In the genomic region with DNA sequence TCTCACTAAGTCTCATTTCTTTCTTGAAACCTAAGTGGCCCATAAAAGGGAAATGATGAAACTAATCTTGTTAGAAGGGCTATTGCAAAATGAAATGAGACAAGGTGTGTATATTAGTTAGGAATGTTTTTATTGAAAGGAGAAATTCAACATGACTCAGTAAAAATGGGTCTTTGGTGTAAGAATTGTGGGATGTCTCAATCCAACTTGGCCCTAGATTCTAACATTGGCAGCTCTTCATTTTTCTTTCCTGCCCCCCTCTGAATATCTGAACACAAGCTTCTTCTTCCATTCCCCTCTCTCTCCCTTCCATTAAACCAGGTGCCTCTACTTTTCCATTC, we compare ENCODE assay signal across 11 cellular contexts. TPM values are rescaled to one million over a fixed set of nuclear protein-coding genes. Genes with fewer than 3 reads are reported as not detected.
A peak's percentile ranks its signal among the peaks of the same experiment; 100 is the strongest.
DNase-seq lines count a peak whose midpoint lies in the region; ATAC-seq and TF ChIP-seq lines count a peak whose summit lies in the region.
"Had no signal": no experiment of that assay in that cellular context is flagged by ENCODE, and none has a peak within 500 bp of the region (broad histone marks: within the 10 kb centered on the region; RNA-seq: fewer than 3 reads in every experiment).

No MANE protein-coding gene starts in this region.

- H3K4me3 ChIP-seq in AG09309 (ENCODE audit: control insufficient read depth, low read depth, low read length) (no peak overlapping the region), HCT116 (replicated peaks in 1 of 2; ENCODE audit: low read depth in 1 of 2, low read length in 2 of 2) (no peak overlapping the region), adipocyte (ENCODE audit: low read length) (no peak overlapping the region), dorsolateral prefrontal cortex (no peak overlapping the region), endodermal cell (ENCODE audit: low read length) (no peak overlapping the region)
- H3K4me3 ChIP-seq: pancreas had no signal

- H3K9ac ChIP-seq in HCT116 (ENCODE audit: low read length), result no peak overlapping the region
- no peak overlapping the region for H3K9ac ChIP-seq in adipocyte (ENCODE audit: low read length)
- H3K9ac ChIP-seq in endodermal cell (ENCODE audit: extremely low read depth, low read length, poor library complexity, severe bottlenecking), result no peak overlapping the region

- peak; percentile 76 for DNase-seq in AG09309 (ENCODE audit: low read depth)
- no peak for DNase-seq in HCT116 (ENCODE audit: low read depth, low spot score)
- peak; percentile 83 for DNase-seq in adipocyte (ENCODE audit: low read depth)
- peak; percentile 89 for DNase-seq in iris pigment epithelial cell (ENCODE audit: low read depth)
- DNase-seq in dorsolateral prefrontal cortex, result no peak
- DNase-seq in NK-92 (lab: John Stamatoyannopoulos, UW; ENCODE audit: unreplicated experiment), result no peak
- DNase-seq in NCI-H1930 (lab: John Stamatoyannopoulos, UW), result no peak
- no peak for DNase-seq in endodermal cell
- DNase-seq: pancreas had no signal

- H3K9me3 Mint-ChIP-seq in endodermal cell, result no peaks in the 10 kb centered on the region

- TF ChIP-seq POLR2A in HCT116 (IDR thresholded peaks at IDR 0.05; ENCODE audit: borderline replicate concordance, extremely low read depth, insufficient read depth, insufficient read length), result no peak

- CTCF ChIA-PET in HCT116 (lab: Charles Lee), result no interaction called here

- BruUV-seq in HCT116 (replicated peaks; lab: Mats Ljungman, UMichigan), result no TSS peak

- H3K27me3 Mint-ChIP-seq in endodermal cell (ENCODE audit: insufficient read depth), result peaks cover 5% of the 10 kb centered on the region

- TF ChIP-seq CTCF in AG09309 (IDR thresholded peaks at IDR 0.05; ENCODE audit: control insufficient read depth, insufficient read depth, low read depth, low read length, missing control alignments) (no peak), HCT116 (IDR thresholded peaks at IDR 0.05 in 2 of 3, conservative IDR thresholded peaks at IDR 0.05 in 1 of 3; ENCODE audit: borderline replicate concordance in 1 of 3, insufficient read depth in 1 of 3, low read depth in 2 of 3, low read length in 2 of 3) (no peak), dorsolateral prefrontal cortex (IDR thresholded peaks at IDR 0.05 in 54 of 56, conservative IDR thresholded peaks at IDR 0.05 in 2 of 56; ENCODE audit: low read depth in 1 of 56, partially characterized antibody in 56 of 56) (no peak), endodermal cell (conservative IDR thresholded peaks at IDR 0.05) (no peak)

- no peak for TF ChIP-seq RAD21 in HCT116 (IDR thresholded peaks at IDR 0.05; ENCODE audit: low read depth)

- H2AFZ ChIP-seq in HCT116 (ENCODE audit: low read depth, low read length, poor library complexity, severe bottlenecking), result no peak overlapping the region

- peaks cover 18% of the 10 kb centered on the region for H3K4me1 Mint-ChIP-seq in endodermal cell

- POLR2A ChIA-PET in HCT116 (lab: Charles Lee), result no interaction called here

- no peak for ATAC-seq in HCT116
- ATAC-seq: pancreas; stimulated activated effector memory CD8-positive, alpha-beta T cell treated with anti-CD3 and anti-CD28 coated beads, Interleukin-12 subunit alpha, Interleukin-12 subunit beta, amount 100 ng/mL, for 72 hours had no signal

- H3K27me3 ChIP-seq in HCT116 (ENCODE audit: insufficient read depth, low read length), result no peaks in the 10 kb centered on the region
- H3K27me3 ChIP-seq in adipocyte (replicated peaks; ENCODE audit: control insufficient read depth, insufficient read depth, low read length), result no peaks in the 10 kb centered on the region
- H3K27me3 ChIP-seq in dorsolateral prefrontal cortex, result no peaks in the 10 kb centered on the region
- H3K27me3 ChIP-seq in endodermal cell (ENCODE audit: control insufficient read depth, insufficient read depth, low read length, poor library complexity, severe bottlenecking), result peaks cover 2% of the 10 kb centered on the region
- H3K27me3 ChIP-seq: pancreas had no signal

- RAD21 ChIA-PET in HCT116 (lab: Charles Lee; ENCODE audit: low non-redundant PET in 1 of 2, low total read pairs in 2 of 2, uncharacterized antibody in 2 of 2, unreplicated experiment in 2 of 2), result no interaction called here

- peaks cover 11 to 12% of the 10 kb centered on the region in 2 experiments for H3K4me1 ChIP-seq in HCT116 (ENCODE audit: control insufficient read depth in 1 of 2, insufficient read depth in 2 of 2, low read length in 2 of 2)
- peaks cover 32% of the 10 kb centered on the region for H3K4me1 ChIP-seq in adipocyte (ENCODE audit: control insufficient read depth, insufficient read depth, low read length)
- H3K4me1 ChIP-seq in endodermal cell (ENCODE audit: control insufficient read depth, insufficient read depth, low read length), result no peaks in the 10 kb centered on the region

- H3K79me2 ChIP-seq in HCT116 (ENCODE audit: insufficient read depth, low read length), result no peaks in the 10 kb centered on the region

- no peaks in the 10 kb centered on the region for H3K9me3 ChIP-seq in HCT116 (ENCODE audit: control insufficient read depth in 1 of 2, insufficient read depth in 1 of 2, low read depth in 1 of 2, low read length in 2 of 2)
- no peaks in the 10 kb centered on the region for H3K9me3 ChIP-seq in adipocyte (ENCODE audit: control insufficient read depth, low read length)
- no peaks in the 10 kb centered on the region for H3K9me3 ChIP-seq in endodermal cell (ENCODE audit: control insufficient read depth, low read length)
- H3K9me3 ChIP-seq: pancreas had no signal

- H3K9me2 ChIP-seq in HCT116 (ENCODE audit: insufficient read depth), result no peaks in the 10 kb centered on the region

- H3K36me3 ChIP-seq in HCT116 (ENCODE audit: control insufficient read depth in 1 of 2, insufficient read depth in 2 of 2, low read length in 2 of 2) (no peaks in the 10 kb centered on the region), adipocyte (ENCODE audit: control insufficient read depth, insufficient read depth, low read length, severe bottlenecking) (no peaks in the 10 kb centered on the region), endodermal cell (ENCODE audit: control insufficient read depth, insufficient read depth, low read length) (no peaks in the 10 kb centered on the region)
- H3K36me3 ChIP-seq: pancreas had no signal

- no peak overlapping the region for H3K27ac Mint-ChIP-seq in endodermal cell
- H3K27ac Mint-ChIP-seq: activated naive CD8-positive, alpha-beta T cell; stimulated activated effector memory CD8-positive, alpha-beta T cell treated with anti-CD3 and anti-CD28 coated beads, Interleukin-12 subunit alpha, Interleukin-12 subunit beta, amount 100 ng/mL, for 72 hours had no signal

- H3K4me3 Mint-ChIP-seq in endodermal cell, result no peak overlapping the region
- H3K4me3 Mint-ChIP-seq: activated naive CD8-positive, alpha-beta T cell; stimulated activated effector memory CD8-positive, alpha-beta T cell treated with anti-CD3 and anti-CD28 coated beads, Interleukin-12 subunit alpha, Interleukin-12 subunit beta, amount 100 ng/mL, for 72 hours had no signal

- H3K36me3 Mint-ChIP-seq in endodermal cell (ENCODE audit: low read depth), result no peaks in the 10 kb centered on the region
- H3K36me3 Mint-ChIP-seq: activated naive CD8-positive, alpha-beta T cell had no signal

- no peak overlapping the region for H3K4me2 ChIP-seq in HCT116 (ENCODE audit: low read length)

- no peaks in the 10 kb centered on the region for H4K20me1 ChIP-seq in HCT116 (ENCODE audit: insufficient read depth)

- intact Hi-C loops in HCT116 (cut with micrococcal nuclease) (no loop called here), dorsolateral prefrontal cortex (cut with DNase I) (loop anchor here in 1 of 2 donors (10.0 kb wide), 1 partner anchor 489 kb away; no protein-coding TSS in a partner anchor)

- H3K27ac ChIP-seq in HCT116 (ENCODE audit: low read depth, low read length) (no peak overlapping the region), dorsolateral prefrontal cortex (no peak overlapping the region), endodermal cell (ENCODE audit: low read depth, low read length) (no peak overlapping the region)
- H3K27ac ChIP-seq: pancreas had no signal

TF ChIP-seq in HCT116, 20 proteins besides CTCF, POLR2A, EP300 and RAD21:
- no peak for TF ChIP-seq JUND (IDR thresholded peaks at IDR 0.05)
- TF ChIP-seq SRF (IDR thresholded peaks at IDR 0.05; ENCODE audit: low read depth), result no peak
- TF ChIP-seq CEBPB (IDR thresholded peaks at IDR 0.05; ENCODE audit: low read depth), result 0 out of 2 replicates have a peak, but pooled peaks have one; percentile 19
- TF ChIP-seq, protein P1, sequence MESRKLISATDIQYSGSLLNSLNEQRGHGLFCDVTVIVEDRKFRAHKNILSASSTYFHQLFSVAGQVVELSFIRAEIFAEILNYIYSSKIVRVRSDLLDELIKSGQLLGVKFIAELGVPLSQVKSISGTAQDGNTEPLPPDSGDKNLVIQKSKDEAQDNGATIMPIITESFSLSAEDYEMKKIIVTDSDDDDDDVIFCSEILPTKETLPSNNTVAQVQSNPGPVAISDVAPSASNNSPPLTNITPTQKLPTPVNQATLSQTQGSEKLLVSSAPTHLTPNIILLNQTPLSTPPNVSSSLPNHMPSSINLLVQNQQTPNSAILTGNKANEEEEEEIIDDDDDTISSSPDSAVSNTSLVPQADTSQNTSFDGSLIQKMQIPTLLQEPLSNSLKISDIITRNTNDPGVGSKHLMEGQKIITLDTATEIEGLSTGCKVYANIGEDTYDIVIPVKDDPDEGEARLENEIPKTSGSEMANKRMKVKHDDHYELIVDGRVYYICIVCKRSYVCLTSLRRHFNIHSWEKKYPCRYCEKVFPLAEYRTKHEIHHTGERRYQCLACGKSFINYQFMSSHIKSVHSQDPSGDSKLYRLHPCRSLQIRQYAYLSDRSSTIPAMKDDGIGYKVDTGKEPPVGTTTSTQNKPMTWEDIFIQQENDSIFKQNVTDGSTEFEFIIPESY (IDR thresholded peaks at IDR 0.05; ENCODE audit: extremely low read depth, insufficient replicate concordance, low read length), result no peak
- TF ChIP-seq EZH2 (IDR thresholded peaks at IDR 0.05), result no peak
TF ChIP-seq in HCT116: peak in this region for 1.

RNA-seq across cellular contexts. Expression of gene TARBP1, which starts 26.8 kb away (rescaled TPM):
- total RNA-seq in HCT116 (2021; ENCODE audit: unreplicated experiment), result 17.2 TPM
- polyA plus RNA-seq in HCT116 (2012), result 8.8 and 9.6 TPM in 2 replicates
- 100 to 1,000 TPM in 34 of 120 experiments, 10 to 100 TPM in 86; 27.7 to 158 (median 75.1) TPM for total RNA-seq in dorsolateral prefrontal cortex
- 10 to 100 TPM; 45.3 to 62.4 TPM for total RNA-seq in endodermal cell
- polyA plus RNA-seq in endodermal cell (2013, experiment 1 of 2), result 44.1 TPM
- 34.9 TPM for polyA plus RNA-seq in endodermal cell (2013, experiment 2 of 2)

Comparison
In these comparisons a context has a peak if more than half of its experiments do, and no peak if none do; other contexts are left out.
1. DNase-seq: peak in AG09309 (single experiment), adipocyte (single experiment) and iris pigment epithelial cell (single experiment); none in HCT116 (single experiment), dorsolateral prefrontal cortex (0 of 10), NK-92 (single experiment), NCI-H1930 (0 of 2) and endodermal cell (single experiment).